ENCODE assay signal across 1 cellular context in the genomic region with DNA sequence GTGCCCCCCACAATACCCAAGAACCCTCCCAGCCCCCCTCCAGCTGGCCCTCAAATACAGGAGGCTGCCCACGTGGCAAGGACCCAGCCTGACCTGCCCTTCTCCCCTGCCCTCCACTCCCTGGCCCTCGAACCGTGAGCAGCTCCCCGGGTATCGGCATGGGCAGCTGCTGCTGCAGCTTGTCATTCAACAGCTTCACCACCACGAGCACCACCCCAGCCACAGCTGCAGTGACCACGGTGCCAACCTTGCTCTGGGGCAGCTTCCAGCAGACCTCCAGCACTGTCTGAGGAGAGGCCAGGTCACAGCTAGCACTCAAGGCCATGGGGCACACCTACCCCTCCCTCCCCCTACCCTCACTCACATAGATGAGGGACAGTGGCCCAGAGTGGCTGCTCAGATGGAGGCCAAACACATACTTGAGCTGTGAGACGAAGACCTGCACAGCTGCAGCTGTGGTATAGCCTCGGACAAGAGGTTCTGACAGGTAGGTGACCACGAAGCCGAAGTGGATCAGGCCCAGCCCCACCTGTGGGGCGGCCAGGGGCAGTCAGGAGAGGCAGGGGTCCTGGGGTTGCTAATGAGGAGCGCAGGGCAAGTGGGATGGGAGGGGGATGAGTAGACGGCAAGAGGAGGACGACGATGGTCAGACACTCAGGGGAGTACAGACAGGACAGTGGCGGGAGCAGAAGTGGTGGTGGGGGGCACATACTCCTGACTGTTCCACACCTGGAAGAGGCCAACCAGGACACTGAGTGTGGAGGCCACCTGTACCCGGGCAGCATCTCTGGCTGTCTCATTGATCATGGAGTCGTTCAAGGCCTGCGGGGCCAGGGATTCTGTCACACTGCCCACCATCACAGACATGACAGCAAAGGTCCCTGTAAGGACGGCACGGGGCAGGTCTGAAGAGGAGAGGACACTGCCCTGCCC.
TF ChIP-seq lines count a peak whose summit lies in the region.

No MANE protein-coding gene starts in this region.

TF ChIP-seq in HEK293, 187 proteins besides CTCF, POLR2A, EP300 and RAD21:
- TF ChIP-seq, protein P1, sequence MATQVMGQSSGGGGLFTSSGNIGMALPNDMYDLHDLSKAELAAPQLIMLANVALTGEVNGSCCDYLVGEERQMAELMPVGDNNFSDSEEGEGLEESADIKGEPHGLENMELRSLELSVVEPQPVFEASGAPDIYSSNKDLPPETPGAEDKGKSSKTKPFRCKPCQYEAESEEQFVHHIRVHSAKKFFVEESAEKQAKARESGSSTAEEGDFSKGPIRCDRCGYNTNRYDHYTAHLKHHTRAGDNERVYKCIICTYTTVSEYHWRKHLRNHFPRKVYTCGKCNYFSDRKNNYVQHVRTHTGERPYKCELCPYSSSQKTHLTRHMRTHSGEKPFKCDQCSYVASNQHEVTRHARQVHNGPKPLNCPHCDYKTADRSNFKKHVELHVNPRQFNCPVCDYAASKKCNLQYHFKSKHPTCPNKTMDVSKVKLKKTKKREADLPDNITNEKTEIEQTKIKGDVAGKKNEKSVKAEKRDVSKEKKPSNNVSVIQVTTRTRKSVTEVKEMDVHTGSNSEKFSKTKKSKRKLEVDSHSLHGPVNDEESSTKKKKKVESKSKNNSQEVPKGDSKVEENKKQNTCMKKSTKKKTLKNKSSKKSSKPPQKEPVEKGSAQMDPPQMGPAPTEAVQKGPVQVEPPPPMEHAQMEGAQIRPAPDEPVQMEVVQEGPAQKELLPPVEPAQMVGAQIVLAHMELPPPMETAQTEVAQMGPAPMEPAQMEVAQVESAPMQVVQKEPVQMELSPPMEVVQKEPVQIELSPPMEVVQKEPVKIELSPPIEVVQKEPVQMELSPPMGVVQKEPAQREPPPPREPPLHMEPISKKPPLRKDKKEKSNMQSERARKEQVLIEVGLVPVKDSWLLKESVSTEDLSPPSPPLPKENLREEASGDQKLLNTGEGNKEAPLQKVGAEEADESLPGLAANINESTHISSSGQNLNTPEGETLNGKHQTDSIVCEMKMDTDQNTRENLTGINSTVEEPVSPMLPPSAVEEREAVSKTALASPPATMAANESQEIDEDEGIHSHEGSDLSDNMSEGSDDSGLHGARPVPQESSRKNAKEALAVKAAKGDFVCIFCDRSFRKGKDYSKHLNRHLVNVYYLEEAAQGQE (tag by site-specific recombination; IDR thresholded peaks at IDR 0.05) = no peak
- TF ChIP-seq ZNF654 (tag by site-specific recombination; IDR thresholded peaks at IDR 0.05; ENCODE audit: low read depth) (no peak), ZNF529 (tag by site-specific recombination; IDR thresholded peaks at IDR 0.05; ENCODE audit: insufficient replicate concordance) (no peak)
- TF ChIP-seq, protein P2, sequence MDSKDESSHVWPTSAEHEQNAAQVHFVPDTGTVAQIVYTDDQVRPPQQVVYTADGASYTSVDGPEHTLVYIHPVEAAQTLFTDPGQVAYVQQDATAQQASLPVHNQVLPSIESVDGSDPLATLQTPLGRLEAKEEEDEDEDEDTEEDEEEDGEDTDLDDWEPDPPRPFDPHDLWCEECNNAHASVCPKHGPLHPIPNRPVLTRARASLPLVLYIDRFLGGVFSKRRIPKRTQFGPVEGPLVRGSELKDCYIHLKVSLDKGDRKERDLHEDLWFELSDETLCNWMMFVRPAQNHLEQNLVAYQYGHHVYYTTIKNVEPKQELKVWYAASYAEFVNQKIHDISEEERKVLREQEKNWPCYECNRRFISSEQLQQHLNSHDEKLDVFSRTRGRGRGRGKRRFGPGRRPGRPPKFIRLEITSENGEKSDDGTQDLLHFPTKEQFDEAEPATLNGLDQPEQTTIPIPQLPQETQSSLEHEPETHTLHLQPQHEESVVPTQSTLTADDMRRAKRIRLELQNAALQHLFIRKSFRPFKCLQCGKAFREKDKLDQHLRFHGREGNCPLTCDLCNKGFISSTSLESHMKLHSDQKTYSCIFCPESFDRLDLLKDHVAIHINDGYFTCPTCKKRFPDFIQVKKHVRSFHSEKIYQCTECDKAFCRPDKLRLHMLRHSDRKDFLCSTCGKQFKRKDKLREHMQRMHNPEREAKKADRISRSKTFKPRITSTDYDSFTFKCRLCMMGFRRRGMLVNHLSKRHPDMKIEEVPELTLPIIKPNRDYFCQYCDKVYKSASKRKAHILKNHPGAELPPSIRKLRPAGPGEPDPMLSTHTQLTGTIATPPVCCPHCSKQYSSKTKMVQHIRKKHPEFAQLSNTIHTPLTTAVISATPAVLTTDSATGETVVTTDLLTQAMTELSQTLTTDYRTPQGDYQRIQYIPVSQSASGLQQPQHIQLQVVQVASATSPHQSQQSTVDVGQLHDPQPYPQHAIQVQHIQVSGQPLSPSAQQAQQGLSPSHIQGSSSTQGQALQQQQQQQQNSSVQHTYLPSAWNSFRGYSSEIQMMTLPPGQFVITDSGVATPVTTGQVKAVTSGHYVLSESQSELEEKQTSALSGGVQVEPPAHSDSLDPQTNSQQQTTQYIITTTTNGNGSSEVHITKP (tag by site-specific recombination; IDR thresholded peaks at IDR 0.05) = 0 out of 2 replicates have a peak, but pooled peaks have one; percentile 31
